In the genomic region with DNA sequence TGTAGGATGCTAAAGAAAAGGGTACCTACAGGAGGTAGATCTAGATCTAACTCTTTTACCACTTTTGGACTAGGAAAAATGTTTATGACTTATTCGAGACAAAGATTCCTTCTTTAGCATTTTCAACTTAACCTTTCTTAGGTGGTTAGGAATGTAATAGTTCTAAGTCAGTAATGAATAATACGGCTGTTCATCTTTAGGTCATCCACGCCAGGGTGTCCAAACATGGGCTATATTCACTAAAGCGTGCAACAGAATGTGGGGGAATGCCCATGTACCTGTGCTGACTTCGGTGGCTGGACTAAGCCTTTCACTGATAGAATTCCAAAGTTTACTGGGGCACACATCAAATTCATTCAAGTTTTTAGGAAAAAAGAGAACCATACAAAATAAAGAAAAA, we compare ENCODE assay signal across 1 cellular context.
TF ChIP-seq lines count a peak whose summit lies in the region.

No MANE protein-coding gene starts in this region.

TF ChIP-seq in endothelial cell of umbilical vein, 7 proteins besides CTCF, POLR2A, EP300 and RAD21:
- TF ChIP-seq MYC (IDR thresholded peaks at IDR 0.05; ENCODE audit: low read depth, low read length): no peak
- no peak for TF ChIP-seq EZH2 (IDR thresholded peaks at IDR 0.05; ENCODE audit: borderline replicate concordance, low read depth, low read length, severe bottlenecking)
